8 cellular contexts compared by ENCODE assay signal in genomic region chr11:36449566-36450390, GRCh38.
DNase-seq lines count a peak whose midpoint lies in the region; ATAC-seq and TF ChIP-seq lines count a peak whose summit lies in the region.

No MANE protein-coding gene starts in this region.

- intact Hi-C loops in vagina (cut with DNase I) = no loop called here

- H4K20me1 ChIP-seq in BLaER1 treated with 17β-estradiol and CSF1 and Interleukin-3, amounts not matched to agents 10 nM and 100 nM = no peaks in the 10 kb centered on the region
- no peaks in the 10 kb centered on the region for H4K20me1 ChIP-seq in hepatocyte (ENCODE audit: insufficient read depth, poor library complexity, severe bottlenecking)

- no peaks in the 10 kb centered on the region for H3K79me2 ChIP-seq in hepatocyte

- peak overlapping the region in 1 of 11 experiments; percentile 70; a peak in 1 of 22 replicates for H3K27ac ChIP-seq in BLaER1 treated with 17β-estradiol and CSF1 and Interleukin-3, amounts not matched to agents 10 nM and 100 nM
- no peak overlapping the region for H3K27ac ChIP-seq in hepatocyte
- H3K27ac ChIP-seq in vagina = no peak overlapping the region

- H3K9me3 ChIP-seq in BLaER1 treated with 17β-estradiol and CSF1 and Interleukin-3, amounts not matched to agents 10 nM and 100 nM (replicated peaks in 1 of 11) = no peaks in the 10 kb centered on the region
- H3K9me3 ChIP-seq in hepatocyte (ENCODE audit: low read depth) (no peaks in the 10 kb centered on the region), vagina (no peaks in the 10 kb centered on the region)

- H3K4me3 ChIP-seq in BLaER1 treated with 17β-estradiol and CSF1 and Interleukin-3, amounts not matched to agents 10 nM and 100 nM = peak overlapping the region in 2 of 10 experiments; percentile 14 to 24; a peak in 2 of 20 replicates
- H3K4me3 ChIP-seq in hepatocyte (no peak overlapping the region), vagina (peak overlapping the region in 1 of 2 donors; percentile 23)

- peak; percentile 56 for ATAC-seq in GM19438 (IDR thresholded peaks at IDR 0.05; ENCODE audit: low read depth, unreplicated experiment)

- peak overlapping the region; percentile 67 to 92 (median 87) for H3K4me2 ChIP-seq in BLaER1 treated with 17β-estradiol and CSF1 and Interleukin-3, amounts not matched to agents 10 nM and 100 nM
- peak overlapping the region; percentile 9 for H3K4me2 ChIP-seq in hepatocyte

- H3K27me3 ChIP-seq in BLaER1 treated with 17β-estradiol and CSF1 and Interleukin-3, amounts not matched to agents 10 nM and 100 nM = no peaks in the 10 kb centered on the region
- H3K27me3 ChIP-seq in hepatocyte (no peaks in the 10 kb centered on the region), vagina (no peaks in the 10 kb centered on the region)

- no peaks in the 10 kb centered on the region for H3K9me2 ChIP-seq in hepatocyte (replicated peaks; ENCODE audit: insufficient read depth)

- no peak for TF ChIP-seq POLR2A in vagina (IDR thresholded peaks at IDR 0.05)

- TF ChIP-seq CTCF in hepatocyte (IDR thresholded peaks at IDR 0.05; ENCODE audit: poor library complexity) (no peak), vagina (IDR thresholded peaks at IDR 0.05) (no peak)

- peaks cover 54 to 59% (median 58%) of the 10 kb centered on the region in 10 experiments for H3K4me1 ChIP-seq in BLaER1 treated with 17β-estradiol and CSF1 and Interleukin-3, amounts not matched to agents 10 nM and 100 nM
- H3K4me1 ChIP-seq in hepatocyte (ENCODE audit: insufficient read depth) (peaks cover 23% of the 10 kb centered on the region), vagina (peaks cover 63% of the 10 kb centered on the region)

- WGBS in hepatocyte (ENCODE audit: low lambda C conversion rate, missing lambda C conversion rate) = 86% methylated on average over 6 of the region's 6 CpGs

- H3K9ac ChIP-seq in BLaER1 treated with 17β-estradiol and CSF1 and Interleukin-3, amounts not matched to agents 10 nM and 100 nM = no peak overlapping the region

- H2AFZ ChIP-seq in hepatocyte = no peak overlapping the region

- H3K36me3 ChIP-seq in BLaER1 treated with 17β-estradiol and CSF1 and Interleukin-3, amounts not matched to agents 10 nM and 100 nM = peaks cover 12 to 44% (median 33%) of the 10 kb centered on the region in 11 experiments; a peak in 20 of 22 replicates
- no peaks in the 10 kb centered on the region for H3K36me3 ChIP-seq in hepatocyte (replicated peaks; ENCODE audit: insufficient read depth, low read depth)
- H3K36me3 ChIP-seq in vagina = no peaks in the 10 kb centered on the region

- DNase-seq in NCI-H69 (lab: John Stamatoyannopoulos, UW) = peak; percentile 53
- no peak for DNase-seq in hepatocyte (ENCODE audit: low spot score)
- DNase-seq in activated CD4-positive, CD25-positive, alpha-beta regulatory T cell treated with anti-CD3 and anti-CD28 coated beads, Interleukin-2, amount 50 U/mL, for 72 hours = no peak
- DNase-seq in vagina (ENCODE audit: extremely low spot score in 2 of 2) = no peak
- no peak for DNase-seq in NCI-H2081 treated with DMSO at 0.1 percent for 48 hours (lab: John Stamatoyannopoulos, UW)
- no peak for DNase-seq in Kasumi-1 (lab: John Stamatoyannopoulos, UW)
